21 cellular contexts compared by ENCODE assay signal in the genomic region with DNA sequence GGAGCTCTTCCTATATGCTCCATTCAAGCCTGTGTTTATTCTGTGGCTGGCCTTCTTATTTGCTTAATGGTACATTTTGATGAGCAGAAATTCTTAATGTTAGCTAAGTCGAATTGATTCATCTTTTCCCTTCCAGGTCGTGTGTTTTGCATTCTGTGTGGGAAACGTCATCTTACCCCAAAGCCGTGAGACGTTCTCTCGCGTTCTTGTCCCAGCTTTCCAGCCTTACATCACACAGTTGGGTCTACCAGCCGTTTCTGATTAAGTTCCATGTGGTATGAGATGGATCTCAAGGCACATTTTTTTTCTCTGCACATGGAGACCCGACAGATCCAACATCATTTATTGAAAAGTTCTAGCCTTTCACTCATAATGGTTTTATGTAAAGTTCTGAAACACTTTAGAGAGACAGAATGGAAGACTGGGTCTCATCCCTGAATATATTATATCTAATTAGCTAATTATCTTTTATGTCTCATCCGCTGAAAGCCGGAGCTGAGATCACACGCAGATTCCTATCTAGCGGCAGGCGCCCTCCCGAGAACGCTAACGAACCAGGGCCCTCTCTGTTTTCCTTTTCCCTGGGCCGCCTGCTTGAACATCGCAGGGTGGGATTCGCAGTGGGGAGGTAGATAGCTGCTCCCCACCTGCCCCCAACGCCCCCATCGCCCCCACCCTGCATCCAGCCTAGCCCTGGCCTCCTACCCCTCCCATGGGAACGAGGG.
"Had no signal": no experiment of that assay in that cellular context is flagged by ENCODE, and none has a peak within 500 bp of the region (broad histone marks: within the 10 kb centered on the region; RNA-seq: fewer than 3 reads in every experiment).

No MANE protein-coding gene starts in this region.

- H3K27me3 ChIP-seq: ovary, upper lobe of left lung had no signal

- H3K4me3 ChIP-seq: esophagus muscularis mucosa, gastroesophageal sphincter, ovary, prostate gland, spleen, thoracic aorta, upper lobe of left lung had no signal

- H3K4me1 ChIP-seq: esophagus muscularis mucosa, gastroesophageal sphincter, spleen, upper lobe of left lung had no signal

- H3K27ac ChIP-seq: esophagus muscularis mucosa, gastroesophageal sphincter, ovary, prostate gland, spleen, thoracic aorta, upper lobe of left lung had no signal

- H3K36me3 ChIP-seq: esophagus muscularis mucosa, gastroesophageal sphincter, ovary, prostate gland, spleen, thoracic aorta, upper lobe of left lung had no signal

- ATAC-seq: activated CD4-positive, alpha-beta T cell treated with anti-CD3 and anti-CD28 coated beads for 36 hours; activated naive CD4-positive, alpha-beta T cell treated with anti-CD3 and anti-CD28 coated beads, Interleukin-2, amount 50 U/mL, for 72 hours; activated T-helper 17 cell treated with anti-CD3 and anti-CD28 coated beads, Interleukin-2, amount 50 U/mL, for 72 hours; gastroesophageal sphincter; left cardiac atrium; natural killer cell treated with Interleukin-12 subunit alpha and Interleukin-12 subunit beta and Interleukin-15 and Interleukin-18, amount 100 ng/mL, for 72 hours had no signal

- H3K9me3 ChIP-seq: ovary, prostate gland, thoracic aorta had no signal

- DNase-seq: activated B cell treated with CpG ODN at 0.5 μM for 24 hours; activated CD4-positive, alpha-beta T cell treated with anti-CD3 and anti-CD28 coated beads for 36 hours; activated CD4-positive, alpha-beta T cell treated with anti-CD3 and anti-CD28 coated beads, Interleukin-2, amount 50 U/mL, for 4 hours; activated CD8-positive, alpha-beta memory T cell treated with anti-CD3 and anti-CD28 coated beads for 24 hours; activated CD8-positive, alpha-beta memory T cell treated with anti-CD3 and anti-CD28 coated beads, Interleukin-2, amount 50 U/mL, for 4 hours; activated T-cell treated with anti-CD3 and anti-CD28 coated beads, Interleukin-2, amount 50 U/mL, for 24 hours; aorta; islet precursor cell; left cardiac atrium; ovary; spleen; stimulated activated CD4-positive, alpha-beta T cell treated with anti-CD3 and anti-CD28 coated beads, Interleukin-4, amount 100 ng/mL, for 24 hours; stimulated activated naive CD4-positive, alpha-beta T cell treated with Interleukin-2 at 50 U/mL for 16 hours had no signal
